Comparison of ENCODE assay signal across 8 cellular contexts in the genomic region with DNA sequence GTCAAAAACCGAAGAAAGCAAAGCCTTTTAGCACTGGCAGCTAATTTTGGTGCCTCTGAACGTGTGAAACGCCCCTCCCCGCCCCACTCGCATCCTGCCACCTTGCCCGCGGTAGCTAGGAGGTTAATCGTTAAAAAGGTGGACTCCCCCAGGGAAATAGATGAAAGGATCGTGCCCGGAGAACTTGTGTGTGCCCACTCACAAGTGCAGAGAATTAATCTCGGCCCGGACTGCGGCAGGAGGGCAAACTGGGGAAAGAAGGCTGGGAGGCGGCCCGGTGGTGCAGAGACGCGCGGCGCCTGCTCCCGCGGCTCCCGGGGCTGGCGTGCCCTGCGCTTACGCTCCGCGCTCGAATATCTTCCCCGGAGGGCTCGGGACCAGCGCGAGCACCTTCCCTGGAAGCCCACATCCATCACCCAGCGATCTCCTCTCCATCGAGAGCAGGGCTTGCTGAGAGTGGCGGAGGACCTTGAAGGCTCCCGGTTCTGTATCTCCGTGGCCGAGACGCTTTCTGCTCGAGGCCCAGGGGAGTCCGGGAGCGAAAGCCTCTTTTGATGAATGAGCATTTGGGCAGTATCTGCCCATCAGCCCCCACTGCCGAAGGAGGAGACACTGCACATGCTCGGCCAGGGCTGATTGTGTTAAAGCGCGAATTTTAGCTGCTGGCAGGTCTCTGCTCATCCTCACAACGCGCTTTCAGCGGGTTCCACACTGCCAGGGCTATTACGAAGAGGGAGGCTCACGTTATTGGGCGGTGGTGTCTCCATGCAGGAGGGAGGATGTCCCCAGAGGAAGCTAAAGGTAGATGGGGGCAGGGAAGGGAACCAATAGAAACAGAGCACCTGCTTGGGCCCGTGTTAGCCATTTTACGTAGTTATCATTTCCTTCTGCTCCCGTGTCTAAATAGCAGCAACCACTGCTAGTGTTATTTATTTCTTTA. TPM values are rescaled to one million over a fixed set of nuclear protein-coding genes. Genes with fewer than 3 reads are reported as not detected.
DNase-seq lines count a peak whose midpoint lies in the region; ATAC-seq, FAIRE-seq and TF ChIP-seq lines count a peak whose summit lies in the region.

No MANE protein-coding gene starts in this region.

- no peaks in the 10 kb centered on the region for H3K9me3 ChIP-seq in fibroblast of lung (ENCODE audit: control insufficient read depth, insufficient read depth, low read depth, low read length)

- peak; percentile 16 for DNase-seq in GM12891 (ENCODE audit: insufficient read length, low spot score)
- DNase-seq in HFF-Myc (ENCODE audit: extremely low read depth, low read depth) = no peak
- DNase-seq in NCI-H1694 treated with DMSO at 0.1 percent for 48 hours (lab: John Stamatoyannopoulos, UW) = peak; percentile 15
- peak; percentile 56 for DNase-seq in activated T-cell treated with anti-CD3 and anti-CD28 coated beads, Interleukin-2, amount 50 U/mL, for 24 hours
- DNase-seq in fibroblast of lung (ENCODE audit: low read depth in 2 of 2) = peak; percentile 4 to 34
- peak; percentile 7 for DNase-seq in myocyte (ENCODE audit: low read depth)
- peak; percentile 47 for DNase-seq in ureter (ENCODE audit: low spot score)

- no peak for TF ChIP-seq CTCF in HFF-Myc (IDR thresholded peaks at IDR 0.05; ENCODE audit: low read depth, low read length, missing control alignments)
- TF ChIP-seq CTCF in fibroblast of lung (conservative IDR thresholded peaks at IDR 0.05 in 1 of 2, IDR thresholded peaks at IDR 0.05 in 1 of 2; ENCODE audit: low read depth in 1 of 2, low read length in 2 of 2) = no peak

- peaks cover 18% of the 10 kb centered on the region for H3K4me1 Mint-ChIP-seq in activated T-cell treated with anti-CD3 and anti-CD28 coated beads, Interleukin-2, amount 50 U/mL, for 24 hours (ENCODE audit: low read depth)

- TF ChIP-seq POLR2A in GM12891 (IDR thresholded peaks at IDR 0.05; ENCODE audit: low read depth, low read length) = no peak

- no peaks in the 10 kb centered on the region for H3K36me3 ChIP-seq in fibroblast of lung (ENCODE audit: control insufficient read depth, insufficient read depth, low read length)

- ATAC-seq in HG03457 (IDR thresholded peaks at IDR 0.05; ENCODE audit: unreplicated experiment) = no peak

- H3K4me3 ChIP-seq in HFF-Myc (replicated peaks; ENCODE audit: low read depth, low read length) (peak overlapping the region; percentile 33), fibroblast of lung (replicated peaks in 1 of 4; ENCODE audit: control extremely low read depth in 1 of 4, insufficient read depth in 1 of 4, low read depth in 3 of 4, low read length in 4 of 4) (peak overlapping the region; percentile 53 to 60 (median 56))

- no peaks in the 10 kb centered on the region for H4K20me1 ChIP-seq in fibroblast of lung (ENCODE audit: control insufficient read depth, extremely low read depth, insufficient read depth, low read length)

- H3K27me3 Mint-ChIP-seq in activated T-cell treated with anti-CD3 and anti-CD28 coated beads, Interleukin-2, amount 50 U/mL, for 24 hours = peaks cover 42% of the 10 kb centered on the region

- H3K79me2 ChIP-seq in fibroblast of lung (ENCODE audit: control insufficient read depth, insufficient read depth, low read length) = no peaks in the 10 kb centered on the region

- H3K4me1 ChIP-seq in fibroblast of lung (ENCODE audit: control insufficient read depth, extremely low read depth, insufficient read depth, low read length) = no peaks in the 10 kb centered on the region

- H3K9ac ChIP-seq in fibroblast of lung (ENCODE audit: insufficient read depth, low read length) = peak overlapping the region; percentile 7

- H3K4me3 Mint-ChIP-seq in activated T-cell treated with anti-CD3 and anti-CD28 coated beads, Interleukin-2, amount 50 U/mL, for 24 hours = peak overlapping the region; percentile 80

- H3K36me3 Mint-ChIP-seq in activated T-cell treated with anti-CD3 and anti-CD28 coated beads, Interleukin-2, amount 50 U/mL, for 24 hours (ENCODE audit: low read depth) = no peaks in the 10 kb centered on the region

- no peak overlapping the region for H3K27ac Mint-ChIP-seq in activated T-cell treated with anti-CD3 and anti-CD28 coated beads, Interleukin-2, amount 50 U/mL, for 24 hours

- peaks cover 15% of the 10 kb centered on the region for H3K27me3 ChIP-seq in fibroblast of lung (ENCODE audit: control insufficient read depth, insufficient read depth, low read length)

- H3K4me2 ChIP-seq in fibroblast of lung (ENCODE audit: extremely low read depth, insufficient read depth, low read length) = peak overlapping the region; percentile 88

- no peaks in the 10 kb centered on the region for H3K9me3 Mint-ChIP-seq in activated T-cell treated with anti-CD3 and anti-CD28 coated beads, Interleukin-2, amount 50 U/mL, for 24 hours

- peak overlapping the region; percentile 81 for H2AFZ ChIP-seq in fibroblast of lung (ENCODE audit: low read length)

- no peak overlapping the region for H3K27ac ChIP-seq in fibroblast of lung (ENCODE audit: insufficient read depth, low read length)

- no peak for FAIRE-seq in GM12891 (lab: Jason Lieb, UNC)

TF ChIP-seq in GM12891, 5 proteins besides CTCF, POLR2A, EP300 and RAD21:
- TF ChIP-seq POLR2AphosphoS5 (IDR thresholded peaks at IDR 0.05; ENCODE audit: low read depth, low read length) (no peak), TAF1 (IDR thresholded peaks at IDR 0.05; ENCODE audit: low read depth, low read length) (no peak), POU2F2 (IDR thresholded peaks at IDR 0.05; ENCODE audit: low read depth, low read length) (no peak)
TF ChIP-seq in GM12891: peak in this region for 0.

RNA-seq across cellular contexts. Expression of gene SPTSSB, which starts 1.3 kb away (rescaled TPM):
- polyA plus RNA-seq in GM12891 (2012; ENCODE audit: low read depth, missing spikeins) = not detected
- total RNA-seq in fibroblast of lung (under 0.01 TPM in 1 of 2 replicates, not detected in the other), myocyte (not detected in 2 replicates), ureter (242 TPM)
- polyA plus RNA-seq in fibroblast of lung = 0.07 TPM in 1 of 2 replicates, not detected in the other
- polyA plus RNA-seq in fibroblast of lung (2012) = not detected in 2 replicates
- polyA minus RNA-seq in fibroblast of lung (ENCODE audit: low replicate concordance) = not detected in 2 replicates
- not detected for polyA plus RNA-seq in myocyte (2012)

Comparison
In these comparisons a context has a peak if more than half of its experiments do, and no peak if none do; other contexts are left out.
1. RNA of gene SPTSSB, which starts 1.3 kb away (total RNA-seq): 242 TPM in ureter (single experiment); under 0.01 TPM in fibroblast of lung and not detected in myocyte; every median in the first group is over 100 times any median in the second.